14 cellular contexts compared by ENCODE assay signal in genomic region chr2:60499651-60500300, GRCh38. TPM values are rescaled to one million over a fixed set of nuclear protein-coding genes. Genes with fewer than 3 reads are reported as not detected.
DNase-seq lines count a peak whose midpoint lies in the region; ATAC-seq lines count a peak whose summit lies in the region.
"Had no signal": no experiment of that assay in that cellular context is flagged by ENCODE, and none has a peak within 500 bp of the region (broad histone marks: within the 10 kb centered on the region; RNA-seq: fewer than 3 reads in every experiment).

No MANE protein-coding gene starts in this region.

- no peaks in the 10 kb centered on the region for H3K9me3 ChIP-seq in BLaER1 treated with 17β-estradiol and CSF1 and Interleukin-3, amounts not matched to agents 10 nM and 100 nM (replicated peaks in 1 of 11)

- ATAC-seq in GM19324 (IDR thresholded peaks at IDR 0.05; ENCODE audit: low FRiP score, unreplicated experiment) = peak; percentile 51
- ATAC-seq in left ventricle myocardium superior = peak; percentile 91
- no peak for ATAC-seq in HG02973 (IDR thresholded peaks at IDR 0.05; ENCODE audit: unreplicated experiment)

- H3K27me3 ChIP-seq in BLaER1 treated with 17β-estradiol and CSF1 and Interleukin-3, amounts not matched to agents 10 nM and 100 nM = no peaks in the 10 kb centered on the region

- peak overlapping the region in 9 of 11 experiments; percentile 30 to 75 (median 61); a peak in 18 of 22 replicates for H3K4me2 ChIP-seq in BLaER1 treated with 17β-estradiol and CSF1 and Interleukin-3, amounts not matched to agents 10 nM and 100 nM

- peak overlapping the region in 1 of 11 experiments; percentile 40; a peak in 2 of 22 replicates for H3K9ac ChIP-seq in BLaER1 treated with 17β-estradiol and CSF1 and Interleukin-3, amounts not matched to agents 10 nM and 100 nM

- intact Hi-C loops in left ventricle myocardium superior (cut with micrococcal nuclease) = no loop called here

- DNase-seq in NCI-H82 treated with DMSO at 0.1 percent for 48 hours (lab: John Stamatoyannopoulos, UW; ENCODE audit: unreplicated experiment) (peak; percentile 67), left ventricle myocardium superior (peak; percentile 70), SW480 (ENCODE audit: low spot score) (no peak), C1 segment of cervical spinal cord (lab: John Stamatoyannopoulos, UW) (no peak)
- no peak for DNase-seq in stimulated activated CD4-positive, alpha-beta T cell treated with anti-CD3 and anti-CD28 coated beads, Interleukin-12 subunit alpha, Interleukin-12 subunit beta, amount 100 ng/mL, for 4 hours
- DNase-seq: activated CD4-positive, alpha-beta T cell treated with anti-CD3 and anti-CD28 coated beads, Interleukin-2, amount 50 U/mL, for 4 hours; anterior cingulate cortex; cortex of kidney; NCI-H1092; substantia nigra; T-helper 9 cell had no signal

- H3K27ac ChIP-seq in BLaER1 treated with 17β-estradiol and CSF1 and Interleukin-3, amounts not matched to agents 10 nM and 100 nM = peak overlapping the region in 8 of 11 experiments; percentile 24 to 56 (median 33); a peak in 13 of 22 replicates

- peaks cover 15 to 63% (median 56%) of the 10 kb centered on the region in 10 experiments for H3K4me1 ChIP-seq in BLaER1 treated with 17β-estradiol and CSF1 and Interleukin-3, amounts not matched to agents 10 nM and 100 nM

- no peak overlapping the region for H3K4me3 ChIP-seq in BLaER1 treated with 17β-estradiol and CSF1 and Interleukin-3, amounts not matched to agents 10 nM and 100 nM

- peaks cover 0 to 91% (median 44%) of the 10 kb centered on the region in 11 experiments; a peak in 15 of 22 replicates for H4K20me1 ChIP-seq in BLaER1 treated with 17β-estradiol and CSF1 and Interleukin-3, amounts not matched to agents 10 nM and 100 nM

- peaks cover 0 to 98% (median 85%) of the 10 kb centered on the region in 11 experiments; a peak in 15 of 22 replicates for H3K36me3 ChIP-seq in BLaER1 treated with 17β-estradiol and CSF1 and Interleukin-3, amounts not matched to agents 10 nM and 100 nM

RNA-seq across cellular contexts. Expression of gene BCL11A, which starts 53.7 kb away (rescaled TPM):
- 31.2 TPM for total RNA-seq in left ventricle myocardium superior

Comparison
In these comparisons a context has a peak if more than half of its experiments do, and no peak if none do; other contexts are left out.
1. DNase-seq: peak in NCI-H82 treated with DMSO at 0.1 percent for 48 hours (single experiment) and left ventricle myocardium superior (single experiment); none in stimulated activated CD4-positive, alpha-beta T cell treated with anti-CD3 and anti-CD28 coated beads, Interleukin-12 subunit alpha, Interleukin-12 subunit beta, amount 100 ng/mL, for 4 hours (single experiment), SW480 (single experiment) and C1 segment of cervical spinal cord (0 of 14).